16 cellular contexts compared by ENCODE assay signal in the genomic region with DNA sequence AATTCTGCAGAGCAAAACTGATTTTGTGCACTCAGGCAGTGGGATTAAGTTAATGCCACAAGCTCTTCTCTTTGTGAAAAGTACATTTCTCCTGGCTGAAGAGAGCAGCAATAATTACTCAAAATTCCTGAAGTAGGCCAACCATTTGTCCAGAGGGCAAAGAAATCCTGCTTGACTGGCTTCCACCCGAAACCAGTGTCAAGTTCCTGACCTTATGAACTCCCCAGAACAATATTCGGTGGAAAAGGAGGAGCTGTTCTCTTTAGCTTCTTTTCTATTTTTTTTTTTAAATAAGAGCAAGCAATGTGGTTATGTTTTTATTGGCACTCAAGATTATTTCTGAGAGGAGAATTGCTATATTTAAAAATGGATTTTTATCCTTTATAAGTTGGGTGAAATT.
DNase-seq lines count a peak whose midpoint lies in the region; ATAC-seq, FAIRE-seq and TF ChIP-seq lines count a peak whose summit lies in the region.
"Had no signal": no experiment of that assay in that cellular context is flagged by ENCODE, and none has a peak within 500 bp of the region (broad histone marks: within the 10 kb centered on the region; RNA-seq: fewer than 3 reads in every experiment).

No MANE protein-coding gene starts in this region.

- H3K4me3 ChIP-seq in RWPE2 (ENCODE audit: severe bottlenecking) (no peak overlapping the region), keratinocyte (ENCODE audit: control insufficient read depth in 2 of 3, extremely low read depth in 1 of 3, insufficient read depth in 2 of 3, low read depth in 1 of 3, low read length in 3 of 3) (no peak overlapping the region), smooth muscle cell (no peak overlapping the region)
- H3K4me3 ChIP-seq: colonic mucosa, uterus had no signal

- H3K4me1 ChIP-seq in RWPE2 (ENCODE audit: insufficient read depth, poor library complexity, severe bottlenecking) (peaks cover 14% of the 10 kb centered on the region), keratinocyte (ENCODE audit: control insufficient read depth, extremely low read depth, insufficient read depth, low read length) (peaks cover 21% of the 10 kb centered on the region), smooth muscle cell (ENCODE audit: low read depth) (no peaks in the 10 kb centered on the region)
- H3K4me1 ChIP-seq: colonic mucosa, uterus had no signal

- peak overlapping the region; percentile 4 for H2AFZ ChIP-seq in keratinocyte (ENCODE audit: control insufficient read depth, low read length)
- H2AFZ ChIP-seq in smooth muscle cell (ENCODE audit: low read depth), result no peak overlapping the region

- H3K27ac ChIP-seq in RWPE2 (ENCODE audit: poor library complexity, severe bottlenecking), result peak overlapping the region; percentile 11
- no peak overlapping the region for H3K27ac ChIP-seq in keratinocyte (ENCODE audit: control insufficient read depth, insufficient read depth, low read length)
- peak overlapping the region; percentile 10 for H3K27ac ChIP-seq in smooth muscle cell (ENCODE audit: low read depth)
- H3K27ac ChIP-seq: colonic mucosa, uterus had no signal

- H4K20me1 ChIP-seq in keratinocyte (ENCODE audit: control insufficient read depth, extremely low read depth, insufficient read depth, low read length) (no peaks in the 10 kb centered on the region), smooth muscle cell (ENCODE audit: low read depth) (no peaks in the 10 kb centered on the region)

- no peaks in the 10 kb centered on the region for H3F3A ChIP-seq in smooth muscle cell (ENCODE audit: low read depth)

- peak; percentile 27 for DNase-seq in HPDE6-E6E7 (ENCODE audit: extremely low spot score)
- DNase-seq in RWPE2 (ENCODE audit: low spot score), result no peak
- no peak for DNase-seq in keratinocyte (ENCODE audit: low read depth, low spot score)
- DNase-seq in smooth muscle cell (lab: John Stamatoyannopoulos, UW; ENCODE audit: unreplicated experiment), result no peak
- no peak for DNase-seq in activated CD4-positive, alpha-beta T cell treated with anti-CD3 and anti-CD28 coated beads, Interleukin-2, amount 50 U/mL, for 4 hours
- no peak for DNase-seq in D341Med (ENCODE audit: low spot score)
- DNase-seq: activated CD8-positive, alpha-beta memory T cell treated with anti-CD3 and anti-CD28 coated beads, Interleukin-2, amount 50 U/mL, for 48 hours; colonic mucosa; midbrain; NCI-H1048; NCI-H226; posterior cingulate gyrus; SW 1271; uterus had no signal

- TF ChIP-seq CTCF in RWPE2 (IDR thresholded peaks at IDR 0.05; ENCODE audit: poor library complexity, severe bottlenecking) (no peak), keratinocyte (optimal IDR thresholded peaks at IDR 0.05 in 1 of 3, IDR thresholded peaks at IDR 0.05 in 1 of 3, conservative IDR thresholded peaks at IDR 0.05 in 1 of 3; ENCODE audit: extremely low read depth in 1 of 3, insufficient read depth in 2 of 3, low read length in 3 of 3) (no peak), smooth muscle cell (IDR thresholded peaks at IDR 0.05; ENCODE audit: borderline replicate concordance, insufficient read depth, poor library complexity, severe bottlenecking) (no peak)

- H3K27me3 ChIP-seq in RWPE2 (ENCODE audit: insufficient read depth, poor library complexity, severe bottlenecking), result no peaks in the 10 kb centered on the region
- H3K27me3 ChIP-seq in keratinocyte (ENCODE audit: control insufficient read depth, extremely low read depth, insufficient read depth, low read length), result no peaks in the 10 kb centered on the region
- no peaks in the 10 kb centered on the region for H3K27me3 ChIP-seq in smooth muscle cell (ENCODE audit: low read depth)
- H3K27me3 ChIP-seq: colonic mucosa, uterus had no signal

- no peaks in the 10 kb centered on the region for H3K36me3 ChIP-seq in RWPE2 (ENCODE audit: low read depth)
- H3K36me3 ChIP-seq in keratinocyte (ENCODE audit: control insufficient read depth in 2 of 2, extremely low read depth in 1 of 2, insufficient read depth in 2 of 2, low read length in 2 of 2), result no peaks in the 10 kb centered on the region
- H3K36me3 ChIP-seq in smooth muscle cell (ENCODE audit: low read depth), result no peaks in the 10 kb centered on the region
- H3K36me3 ChIP-seq: colonic mucosa, uterus had no signal

- no peaks in the 10 kb centered on the region for H3K79me2 ChIP-seq in keratinocyte (ENCODE audit: control insufficient read depth, insufficient read depth, low read length)
- no peaks in the 10 kb centered on the region for H3K79me2 ChIP-seq in smooth muscle cell (ENCODE audit: low read depth)

- dilution Hi-C loops in keratinocyte (cut with MboI; ENCODE audit: extremely low pct_ligation_motif_present, low sequenced_read_pairs), result no loop called here

- ATAC-seq in RWPE2 (ENCODE audit: low read depth), result 0 out of 3 replicates have a peak, but pooled peaks have one; percentile 14
- ATAC-seq in HG03342 (IDR thresholded peaks at IDR 0.05; ENCODE audit: unreplicated experiment), result no peak

- H3K9me3 ChIP-seq in RWPE2 (ENCODE audit: severe bottlenecking), result no peaks in the 10 kb centered on the region
- H3K9me3 ChIP-seq in keratinocyte (ENCODE audit: control insufficient read depth, low read depth, low read length), result no peaks in the 10 kb centered on the region
- no peaks in the 10 kb centered on the region for H3K9me3 ChIP-seq in smooth muscle cell (replicated peaks; ENCODE audit: low read depth)
- H3K9me3 ChIP-seq: colonic mucosa, uterus had no signal

- 56% methylated on average over 2 of the region's 2 CpGs for WGBS in smooth muscle cell (ENCODE audit: low lambda C conversion rate)

- peak; percentile 9 for FAIRE-seq in keratinocyte (lab: Jason Lieb, UNC)
- FAIRE-seq: HTR-8/SVneo had no signal

- no peaks in the 10 kb centered on the region for H3K9me1 ChIP-seq in keratinocyte (ENCODE audit: control insufficient read depth, extremely low read depth, insufficient read depth, low read length)

- H3K9ac ChIP-seq in keratinocyte (ENCODE audit: control insufficient read depth, extremely low read depth, insufficient read depth, low read length), result no peak overlapping the region
- no peak overlapping the region for H3K9ac ChIP-seq in smooth muscle cell (ENCODE audit: low read depth)

- H3K4me2 ChIP-seq in keratinocyte (ENCODE audit: control insufficient read depth, extremely low read depth, insufficient read depth, low read depth, low read length), result peak overlapping the region; percentile 41
- peak overlapping the region; percentile 8 for H3K4me2 ChIP-seq in smooth muscle cell
